In genomic region chr7:139617074-139617473, GRCh38 we compare ENCODE assay signal across 24 cellular contexts.
DNase-seq lines count a peak whose midpoint lies in the region; ATAC-seq, FAIRE-seq and TF ChIP-seq lines count a peak whose summit lies in the region.
"Had no signal": no experiment of that assay in that cellular context is flagged by ENCODE, and none has a peak within 500 bp of the region (broad histone marks: within the 10 kb centered on the region; RNA-seq: fewer than 3 reads in every experiment).

No MANE protein-coding gene starts in this region.

- no peaks in the 10 kb centered on the region for H3K9me1 ChIP-seq in K562 (ENCODE audit: control insufficient read depth, insufficient read depth, low read length)

- in situ Hi-C loops in HepG2 (cut with HindIII; ENCODE audit: extremely low pct_ligation_motif_present, low pct_unique_long_range_greater_than_20kb): loop anchor here (10.0 kb wide), 1 partner anchor 388 kb away; no protein-coding TSS in a partner anchor
- in situ Hi-C loops in K562 (cut with MboI): no loop called here

- H3K9me3 Mint-ChIP-seq in endothelial cell (ENCODE audit: unreplicated experiment): no peaks in the 10 kb centered on the region
- H3K9me3 Mint-ChIP-seq: CD4-positive, alpha-beta T cell; CD8-positive, alpha-beta T cell had no signal

- intact Hi-C loops in HepG2 (cut with micrococcal nuclease; ENCODE audit: unreplicated experiment): no loop called here
- intact Hi-C loops in right lobe of liver (cut with DNase I): loop anchor here in 1 of 2 donors (10.0 kb wide), 1 partner anchor 378 kb away; no protein-coding TSS in a partner anchor
- intact Hi-C loops in K562 (cut with micrococcal nuclease): loop anchor here (5.0 kb wide), 1 partner anchor 385 kb away; no protein-coding TSS in a partner anchor

- TF ChIP-seq POLR2A in HepG2 (IDR thresholded peaks at IDR 0.05; ENCODE audit: insufficient read depth in 1 of 2, low read depth in 2 of 2, low read length in 2 of 2) (no peak), right lobe of liver (IDR thresholded peaks at IDR 0.05) (no peak), K562 (conservative IDR thresholded peaks at IDR 0.05) (no peak)

- no peaks in the 10 kb centered on the region for H3K27me3 ChIP-seq in HepG2 (ENCODE audit: control insufficient read depth in 1 of 2, insufficient read depth in 2 of 2, low read length in 2 of 2)
- H3K27me3 ChIP-seq in right lobe of liver: no peaks in the 10 kb centered on the region
- no peaks in the 10 kb centered on the region for H3K27me3 ChIP-seq in K562 (ENCODE audit: control insufficient read depth in 2 of 2, insufficient read depth in 2 of 2, low read length in 2 of 2)
- no peaks in the 10 kb centered on the region for H3K27me3 ChIP-seq in parathyroid adenoma (ENCODE audit: control insufficient read depth, insufficient read depth, low read length)
- H3K27me3 ChIP-seq: BLaER1 treated with 17β-estradiol and CSF1 and Interleukin-3, amounts not matched to agents 10 nM and 100 nM had no signal

- POLR2A ChIA-PET in HepG2 (lab: Yijun Ruan, JAX): no interaction called here
- POLR2A ChIA-PET in K562 (lab: Yijun Ruan, JAX): interaction anchor here (1.0 to 1.6 kb wide), 4 partner anchors 12 to 360 kb away, joined by 3 to 8 read pairs (median 3); no protein-coding TSS in a partner anchor

- TF ChIP-seq CTCF in HepG2 (CRISPR knock-in tag; IDR thresholded peaks at IDR 0.05) (no peak), right lobe of liver (IDR thresholded peaks at IDR 0.05) (no peak), K562 (IDR thresholded peaks at IDR 0.05 in 2 of 3, conservative IDR thresholded peaks at IDR 0.05 in 1 of 3; ENCODE audit: insufficient read depth in 2 of 3, low read depth in 1 of 3, low read length in 3 of 3) (no peak), endothelial cell (IDR thresholded peaks at IDR 0.05; ENCODE audit: unreplicated experiment) (no peak), parathyroid adenoma (IDR thresholded peaks at IDR 0.05) (no peak)

- DNase-seq in HepG2 (ENCODE audit: low spot score): no peak
- DNase-seq in right lobe of liver: no peak
- no peak for DNase-seq in K562 (ENCODE audit: extremely low read depth in 1 of 4, low spot score in 3 of 4)
- DNase-seq in endothelial cell (ENCODE audit: low spot score): no peak
- no peak for DNase-seq in HuH-7 (ENCODE audit: low spot score)
- DNase-seq: AML-193; Caco-2; Calu3; CD4-positive, alpha-beta T cell; CD8-positive, alpha-beta T cell; DMS79 treated with DMSO at 0.1 percent for 48 hours; GF-D8 had no signal

- H3K4me3 Mint-ChIP-seq in endothelial cell (ENCODE audit: unreplicated experiment): no peak overlapping the region
- H3K4me3 Mint-ChIP-seq: B cell; CD4-positive, alpha-beta T cell; CD8-positive, alpha-beta T cell had no signal

- no peak overlapping the region for H3K4me2 ChIP-seq in HepG2 (ENCODE audit: low read depth, low read length)
- H3K4me2 ChIP-seq in K562 (ENCODE audit: insufficient read depth, low read length): no peak overlapping the region
- no peak overlapping the region for H3K4me2 ChIP-seq in parathyroid adenoma (ENCODE audit: low read length)
- H3K4me2 ChIP-seq: A549; BLaER1 treated with 17β-estradiol and CSF1 and Interleukin-3, amounts not matched to agents 10 nM and 100 nM had no signal

- H3K4me3 ChIP-seq in HepG2 (replicated peaks in 1 of 3; ENCODE audit: insufficient read depth in 1 of 3, low read depth in 2 of 3, low read length in 3 of 3): no peak overlapping the region
- no peak overlapping the region for H3K4me3 ChIP-seq in right lobe of liver
- H3K4me3 ChIP-seq in K562: no peak overlapping the region
- no peak overlapping the region for H3K4me3 ChIP-seq in parathyroid adenoma (ENCODE audit: low read depth, low read length)
- H3K4me3 ChIP-seq: A549; BLaER1 treated with 17β-estradiol and CSF1 and Interleukin-3, amounts not matched to agents 10 nM and 100 nM had no signal

- TF ChIP-seq RAD21 in HepG2 (CRISPR knock-in tag; IDR thresholded peaks at IDR 0.05) (no peak), K562 (CRISPR knock-in tag; conservative IDR thresholded peaks at IDR 0.05 in 1 of 2, IDR thresholded peaks at IDR 0.05 in 1 of 2) (no peak)

- H3K4me1 ChIP-seq in HepG2 (ENCODE audit: insufficient read depth, low read length): no peaks in the 10 kb centered on the region
- no peaks in the 10 kb centered on the region for H3K4me1 ChIP-seq in right lobe of liver
- H3K4me1 ChIP-seq in K562 (replicated peaks in 1 of 2; ENCODE audit: control insufficient read depth in 2 of 2, insufficient read depth in 2 of 2, low read length in 2 of 2): no peaks in the 10 kb centered on the region
- peaks cover 46% of the 10 kb centered on the region for H3K4me1 ChIP-seq in parathyroid adenoma
- H3K4me1 ChIP-seq: Caco-2 had no signal

- H3K9me3 ChIP-seq in HepG2 (ENCODE audit: low read length) (no peaks in the 10 kb centered on the region), right lobe of liver (no peaks in the 10 kb centered on the region), K562 (replicated peaks; ENCODE audit: control insufficient read depth, insufficient read depth, low read depth, low read length) (no peaks in the 10 kb centered on the region), parathyroid adenoma (ENCODE audit: control insufficient read depth, low read length) (no peaks in the 10 kb centered on the region)
- H3K9me3 ChIP-seq: A549; BLaER1 treated with 17β-estradiol and CSF1 and Interleukin-3, amounts not matched to agents 10 nM and 100 nM; Caco-2 had no signal

- TF ChIP-seq EP300 in HepG2 (IDR thresholded peaks at IDR 0.05; ENCODE audit: low read depth in 2 of 2, low read length in 2 of 2): no peak
- no peak for TF ChIP-seq EP300 in HepG2 (CRISPR knock-in tag; IDR thresholded peaks at IDR 0.05; ENCODE audit: borderline replicate concordance)
- no peak for TF ChIP-seq EP300 in K562 (IDR thresholded peaks at IDR 0.05; ENCODE audit: low read length)

- peak overlapping the region; percentile 21 for H3K27ac Mint-ChIP-seq in endothelial cell (ENCODE audit: unreplicated experiment)
- H3K27ac Mint-ChIP-seq: B cell; CD8-positive, alpha-beta T cell had no signal

- H3K27me3 Mint-ChIP-seq in endothelial cell (ENCODE audit: unreplicated experiment): no peaks in the 10 kb centered on the region
- H3K27me3 Mint-ChIP-seq: B cell; CD4-positive, alpha-beta T cell had no signal

- FAIRE-seq in HepG2 (lab: Jason Lieb, UNC): no peak
- no peak for FAIRE-seq in K562 (lab: Jason Lieb, UNC)
- FAIRE-seq: A549, D721Med, G401.6, GM12891, GM19239 had no signal

- CTCF ChIA-PET in HepG2 (lab: Yijun Ruan, JAX; ENCODE audit: low intra/inter-chr PET ratio, low total read pairs) (interaction anchor here (1.5 kb wide), 1 partner anchor 385 kb away, joined by 3 read pairs; no protein-coding TSS in a partner anchor), K562 (lab: Yijun Ruan, JAX; ENCODE audit: low intra/inter-chr PET ratio) (interaction anchor here (5.2 kb wide), 1 partner anchor 386 kb away, joined by 42 read pairs; no protein-coding TSS in a partner anchor)

- H3K36me3 Mint-ChIP-seq in endothelial cell (ENCODE audit: low read depth, unreplicated experiment): peaks cover 20% of the 10 kb centered on the region

- H4K20me1 ChIP-seq in HepG2 (ENCODE audit: insufficient read depth, low read length): 0 out of 2 replicates have a peak, but pooled peaks cover 3% of the 10 kb centered on the region
- no peaks in the 10 kb centered on the region for H4K20me1 ChIP-seq in K562 (replicated peaks; ENCODE audit: control insufficient read depth, insufficient read depth, low read length)
- H4K20me1 ChIP-seq: BLaER1 treated with 17β-estradiol and CSF1 and Interleukin-3, amounts not matched to agents 10 nM and 100 nM had no signal

- no peaks in the 10 kb centered on the region for H3K79me2 ChIP-seq in HepG2 (ENCODE audit: insufficient read depth, low read length)
- no peaks in the 10 kb centered on the region for H3K79me2 ChIP-seq in K562 (ENCODE audit: control insufficient read depth, insufficient read depth, low read length)
- no peaks in the 10 kb centered on the region for H3K79me2 ChIP-seq in parathyroid adenoma

- ATAC-seq in HepG2 (no peak), right lobe of liver (no peak), K562 (no peak), HG03108 (IDR thresholded peaks at IDR 0.05; ENCODE audit: unreplicated experiment) (no peak), HG03025 (IDR thresholded peaks at IDR 0.05; ENCODE audit: low FRiP score, unreplicated experiment) (no peak)
- ATAC-seq: A549; CD8-positive, alpha-beta T cell had no signal

- 100% methylated on average over 1 of the region's 1 CpG for WGBS in HepG2 (ENCODE audit: low lambda C conversion rate)
- 73% methylated on average over 1 of the region's 1 CpG for WGBS in right lobe of liver (ENCODE audit: insufficient coverage, low coverage, low lambda C conversion rate, missing lambda C conversion rate)
- 47% methylated on average over 1 of the region's 1 CpG for WGBS in K562 (ENCODE audit: insufficient coverage, low coverage, missing lambda C conversion rate)

- H3K9ac ChIP-seq in HepG2 (ENCODE audit: insufficient read depth, low read depth, low read length) (no peak overlapping the region), K562 (ENCODE audit: insufficient read depth in 1 of 2, low read depth in 2 of 2, low read length in 2 of 2) (no peak overlapping the region), parathyroid adenoma (no peak overlapping the region)
- H3K9ac ChIP-seq: BLaER1 treated with 17β-estradiol and CSF1 and Interleukin-3, amounts not matched to agents 10 nM and 100 nM had no signal

- peaks cover 11% of the 10 kb centered on the region for H3K4me1 Mint-ChIP-seq in endothelial cell (ENCODE audit: unreplicated experiment)
- H3K4me1 Mint-ChIP-seq: B cell had no signal

- H3K27ac ChIP-seq in HepG2 (ENCODE audit: extremely low read length, insufficient read depth, low read length) (no peak overlapping the region), right lobe of liver (no peak overlapping the region), K562 (ENCODE audit: extremely low read depth, low read depth, low read length) (no peak overlapping the region), parathyroid adenoma (peak overlapping the region; percentile 91)
- H3K27ac ChIP-seq: 22Rv1, A549, C4-2B had no signal

- H2AFZ ChIP-seq in HepG2 (ENCODE audit: low read length): no peak overlapping the region
- no peak overlapping the region for H2AFZ ChIP-seq in K562 (ENCODE audit: low read depth, low read length)
- no peak overlapping the region for H2AFZ ChIP-seq in parathyroid adenoma

- BruUV-seq in HepG2 (replicated peaks; lab: Mats Ljungman, UMichigan): no TSS peak
- BruUV-seq in K562 (replicated peaks; lab: Mats Ljungman, UMichigan): no TSS peak

- H3K36me3 ChIP-seq in HepG2 (replicated peaks in 1 of 2; ENCODE audit: control insufficient read depth in 1 of 2, insufficient read depth in 2 of 2, low read length in 2 of 2) (peaks cover 23 to 82% of the 10 kb centered on the region in 2 experiments), right lobe of liver (peaks cover 6 to 84% (median 34%) of the 10 kb centered on the region in 4 donors), K562 (ENCODE audit: control insufficient read depth, insufficient read depth, low read length) (peaks cover 15% of the 10 kb centered on the region), parathyroid adenoma (ENCODE audit: control insufficient read depth, insufficient read depth, low read length) (no peaks in the 10 kb centered on the region)

TF ChIP-seq in HepG2, 621 proteins besides CTCF, POLR2A, EP300 and RAD21 (continues in another document):
- TF ChIP-seq ZFP41 (CRISPR knock-in tag; IDR thresholded peaks at IDR 0.05; ENCODE audit: borderline replicate concordance): no peak

Comparison
In these comparisons a context has a peak if more than half of its experiments do, and no peak if none do; other contexts are left out.
1. Of the 241 proteins assayed by ChIP-seq in both HepG2 and K562: peak only in HepG2: none; only in K562: none; in both: ZNF121; in neither: 240.